ENCODE assay signal across 8 cellular contexts in the genomic region with DNA sequence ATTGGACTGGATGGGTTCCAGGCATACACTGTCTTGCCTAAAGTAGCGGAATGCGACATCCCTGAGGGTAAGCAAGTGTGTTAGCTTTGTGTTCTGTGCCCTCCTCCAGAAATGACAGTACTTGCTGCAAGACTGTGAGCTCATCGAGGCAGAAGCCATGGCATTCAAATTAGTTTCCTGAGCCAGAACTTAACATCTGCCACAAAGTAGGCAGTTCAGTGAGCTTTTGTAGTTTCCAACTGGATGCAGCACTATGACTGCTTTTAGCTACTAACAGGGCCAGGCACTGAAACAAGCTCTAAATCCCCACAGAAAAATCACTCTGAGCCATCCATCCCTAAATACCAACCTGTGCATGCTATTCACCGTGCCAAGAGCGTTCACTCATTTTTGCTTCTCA. TPM values are rescaled to one million over a fixed set of nuclear protein-coding genes. Genes with fewer than 3 reads are reported as not detected.
A peak's percentile ranks its signal among the peaks of the same experiment; 100 is the strongest.
DNase-seq lines count a peak whose midpoint lies in the region; ATAC-seq and TF ChIP-seq lines count a peak whose summit lies in the region.

No MANE protein-coding gene starts in this region.

- H3K36me3 Mint-ChIP-seq in naive thymus-derived CD4-positive, alpha-beta T cell = peaks cover 0 to 12% (median 4%) of the 10 kb centered on the region in 5 donors

- no peak overlapping the region for H2BK120ac ChIP-seq in IMR-90 (ENCODE audit: low read depth, low read length)

- no peak for ATAC-seq in IMR-90 (ENCODE audit: low read depth)
- ATAC-seq in naive thymus-derived CD4-positive, alpha-beta T cell = no peak

- peak overlapping the region in 6 of 9 donors; percentile 15 to 75 (median 59) for H3K27ac Mint-ChIP-seq in naive thymus-derived CD4-positive, alpha-beta T cell

- H3K4me3 Mint-ChIP-seq in naive thymus-derived CD4-positive, alpha-beta T cell = peak overlapping the region; percentile 70 to 94 (median 88)

- H3K18ac ChIP-seq in IMR-90 (ENCODE audit: low read depth, low read length) = no peak overlapping the region

- H2BK20ac ChIP-seq in IMR-90 (ENCODE audit: low read depth, low read length) = no peak overlapping the region

- H2AK9ac ChIP-seq in IMR-90 (replicated peaks; ENCODE audit: low read depth, low read length, poor library complexity) = peak overlapping the region; percentile 51

- peaks cover 5 to 25% (median 14%) of the 10 kb centered on the region in 5 donors for H3K27me3 Mint-ChIP-seq in naive thymus-derived CD4-positive, alpha-beta T cell

- H3K9me3 ChIP-seq in BLaER1 (no peaks in the 10 kb centered on the region), IMR-90 (ENCODE audit: control insufficient read depth, insufficient read depth, low read length) (no peaks in the 10 kb centered on the region)
- H3K9me3 ChIP-seq in naive thymus-derived CD4-positive, alpha-beta T cell (ENCODE audit: control insufficient read depth in 2 of 3, low read length in 3 of 3) = no peaks in the 10 kb centered on the region

- no peak overlapping the region for H3K14ac ChIP-seq in IMR-90 (replicated peaks; ENCODE audit: low read depth, low read length)

- peak overlapping the region; percentile 9; the same call in 1 of the 2 replicates for H3K4ac ChIP-seq in IMR-90 (ENCODE audit: low read depth, low read length)

- no peak overlapping the region for H2BK15ac ChIP-seq in IMR-90 (ENCODE audit: low read depth, low read length)

- H3K9ac ChIP-seq in BLaER1 (no peak overlapping the region), IMR-90 (ENCODE audit: low read depth, low read length) (no peak overlapping the region)

- intact Hi-C loops in IMR-90 (cut with micrococcal nuclease) = no loop called here
- intact Hi-C loops in naive thymus-derived CD4-positive, alpha-beta T cell (cut with micrococcal nuclease) = loop anchor here (2.0 to 10.0 kb wide), 9 partner anchors 180 to 1825 kb away; partner anchors contain the start of genes CALCB (in 1 of the 2), CYP2R1 (in 1 of the 2), SPON1 (in 1 of the 2) and USP47 (in 1 of the 2)

- H3K4me1 Mint-ChIP-seq in naive thymus-derived CD4-positive, alpha-beta T cell = peaks cover 28 to 40% (median 36%) of the 10 kb centered on the region in 7 donors

- TF ChIP-seq POLR2A in IMR-90 (IDR thresholded peaks at IDR 0.05; ENCODE audit: low read depth, low read length) = no peak

- POLR2A ChIA-PET in IMR-90 (lab: Charles Lee; ENCODE audit: unreplicated experiment) = no interaction called here
- POLR2A ChIA-PET in naive thymus-derived CD4-positive, alpha-beta T cell (lab: Charles Lee) = no interaction called here

- H3K9me3 Mint-ChIP-seq in naive thymus-derived CD4-positive, alpha-beta T cell = peaks cover 0 to 3% (median 0%) of the 10 kb centered on the region in 11 donors

- 0 out of 2 replicates have a peak, but pooled peaks cover 2% of the 10 kb centered on the region for H3K9me1 ChIP-seq in IMR-90 (ENCODE audit: insufficient read depth, low read length)

- H3K4me1 ChIP-seq in BLaER1 = peaks cover 23% of the 10 kb centered on the region
- H3K4me1 ChIP-seq in IMR-90 (ENCODE audit: control insufficient read depth, insufficient read depth, low read length) = no peaks in the 10 kb centered on the region
- H3K4me1 ChIP-seq in naive thymus-derived CD4-positive, alpha-beta T cell (ENCODE audit: control insufficient read depth in 2 of 2, insufficient read depth in 2 of 2, low read length in 2 of 2) = peaks cover 14 to 17% of the 10 kb centered on the region in 2 donors

- no peak overlapping the region for H2BK5ac ChIP-seq in IMR-90 (ENCODE audit: low read depth, low read length, poor library complexity, severe bottlenecking)

- peaks cover 6% of the 10 kb centered on the region; the same call in 1 of the 2 replicates for H3K36me3 ChIP-seq in BLaER1
- no peaks in the 10 kb centered on the region for H3K36me3 ChIP-seq in IMR-90 (ENCODE audit: control insufficient read depth, insufficient read depth, low read length)
- no peaks in the 10 kb centered on the region for H3K36me3 ChIP-seq in brain microvascular endothelial cell (replicated peaks)
- H3K36me3 ChIP-seq in naive thymus-derived CD4-positive, alpha-beta T cell (ENCODE audit: control insufficient read depth in 2 of 3, insufficient read depth in 3 of 3, low read length in 3 of 3) = no peaks in the 10 kb centered on the region

- peak overlapping the region; percentile 26; the same call in 1 of the 2 replicates for H3K23ac ChIP-seq in IMR-90 (ENCODE audit: low read depth, low read length)

- H2AK5ac ChIP-seq in IMR-90 (ENCODE audit: low read depth, low read length) = peak overlapping the region; percentile 29; the same call in 1 of the 2 replicates

- peak; percentile 3 for DNase-seq in IMR-90
- DNase-seq in brain microvascular endothelial cell = no peak
- DNase-seq in naive thymus-derived CD4-positive, alpha-beta T cell = no peak
- no peak for DNase-seq in iPS-NIHi11 (ENCODE audit: low spot score)
- no peak for DNase-seq in NCI-H187 (lab: John Stamatoyannopoulos, UW)
- no peak for DNase-seq in iPS-NIHi7 (ENCODE audit: extremely low spot score)
- DNase-seq in KG1 (lab: John Stamatoyannopoulos, UW) = no peak

- H3K56ac ChIP-seq in IMR-90 (ENCODE audit: extremely low read depth, insufficient read depth, low read length) = no peak overlapping the region

- peak overlapping the region; percentile 89 for H3K4me3 ChIP-seq in BLaER1
- H3K4me3 ChIP-seq in IMR-90 (ENCODE audit: insufficient read depth, low read depth, low read length) = no peak overlapping the region
- H3K4me3 ChIP-seq in brain microvascular endothelial cell (ENCODE audit: low read depth, low read length) = peak overlapping the region; percentile 77
- H3K4me3 ChIP-seq in naive thymus-derived CD4-positive, alpha-beta T cell (ENCODE audit: low read length) = peak overlapping the region; percentile 90

- peak overlapping the region; percentile 77 to 89; a peak in 3 of 4 replicates for H4K8ac ChIP-seq in IMR-90 (ENCODE audit: low read depth in 2 of 2, low read length in 2 of 2)

- WGBS in IMR-90 (ENCODE audit: extremely low coverage in 2 of 2, insufficient read length in 1 of 2), 2 experiments = 100% methylated on average over 1 of the region's 5 CpGs; no CpG with 5 or more reads in 1 of the 2 experiments

- in situ Hi-C loops in IMR-90 (cut with MboI; ENCODE audit: low sequenced_read_pairs) = no loop called here
- in situ Hi-C loops in brain microvascular endothelial cell (cut with HindIII; ENCODE audit: low pct_ligation_motif_present, low sequenced_read_pairs) = no loop called here

- no peak for TF ChIP-seq RAD21 in IMR-90 (IDR thresholded peaks at IDR 0.05; ENCODE audit: low read length)

- no peak overlapping the region for H4K91ac ChIP-seq in IMR-90 (ENCODE audit: insufficient read depth, low read depth, low read length)

- peak overlapping the region; percentile 66 for H2AFZ ChIP-seq in IMR-90 (replicated peaks; ENCODE audit: low read length, poor library complexity)

- no peak overlapping the region for H4K5ac ChIP-seq in IMR-90 (ENCODE audit: low read depth, low read length)

- H3K4me2 ChIP-seq in BLaER1 = peak overlapping the region; percentile 84
- peak overlapping the region; percentile 83 for H3K4me2 ChIP-seq in IMR-90 (ENCODE audit: low read depth, low read length)

- no peak for TF ChIP-seq CTCF in IMR-90 (conservative IDR thresholded peaks at IDR 0.05; ENCODE audit: low read depth, low read length)
- TF ChIP-seq CTCF in brain microvascular endothelial cell (IDR thresholded peaks at IDR 0.05; ENCODE audit: low read depth, low read length, missing control alignments) = no peak

- H3K79me1 ChIP-seq in IMR-90 (ENCODE audit: low read depth in 1 of 2, low read length in 2 of 2) = peaks cover 6 to 18% of the 10 kb centered on the region in 2 experiments; a peak in 2 of 4 replicates

- BruUV-seq in IMR-90 (replicated peaks; lab: Mats Ljungman, UMichigan) = no TSS peak

- H3K27ac ChIP-seq in BLaER1 (no peak overlapping the region), IMR-90 (ENCODE audit: insufficient read depth, low read length) (no peak overlapping the region), brain microvascular endothelial cell (no peak overlapping the region)
- no peak overlapping the region for H3K27ac ChIP-seq in naive thymus-derived CD4-positive, alpha-beta T cell (ENCODE audit: low read depth, low read length)

- dilution Hi-C loops in IMR-90 (cut with HindIII; ENCODE audit: low sequenced_read_pairs, unreplicated experiment) = no loop called here

- no peaks in the 10 kb centered on the region for H3K27me3 ChIP-seq in BLaER1
- H3K27me3 ChIP-seq in IMR-90 (ENCODE audit: control insufficient read depth, insufficient read depth, low read length) = no peaks in the 10 kb centered on the region
- H3K27me3 ChIP-seq in brain microvascular endothelial cell (replicated peaks) = no peaks in the 10 kb centered on the region
- H3K27me3 ChIP-seq in naive thymus-derived CD4-positive, alpha-beta T cell (ENCODE audit: control insufficient read depth in 2 of 2, insufficient read depth in 2 of 2, low read length in 2 of 2) = no peaks in the 10 kb centered on the region

- peaks cover 36% of the 10 kb centered on the region for H4K20me1 ChIP-seq in BLaER1
- peaks cover 18% of the 10 kb centered on the region; the same call in 1 of the 2 replicates for H4K20me1 ChIP-seq in IMR-90 (ENCODE audit: insufficient read depth, low read length)

- CTCF ChIA-PET in IMR-90 (lab: Yijun Ruan, JAX) = interaction anchor here (0.9 kb wide), 1 partner anchor 14 kb away, joined by 3 read pairs; no protein-coding TSS in a partner anchor
- CTCF ChIA-PET in naive thymus-derived CD4-positive, alpha-beta T cell (lab: Charles Lee) = interaction anchor here (0.5 to 0.8 kb wide), 3 partner anchors 20 to 749 kb away, joined by 3 to 6 read pairs (median 3); no protein-coding TSS in a partner anchor

TF ChIP-seq in IMR-90, 13 proteins besides CTCF, POLR2A, EP300 and RAD21 (continues in another document):
- no peak for TF ChIP-seq NFE2L2 (IDR thresholded peaks at IDR 0.05; ENCODE audit: low read depth, low read length)
- no peak for TF ChIP-seq SMC3 (IDR thresholded peaks at IDR 0.05; ENCODE audit: low read depth, low read length)
- TF ChIP-seq MAFK (IDR thresholded peaks at IDR 0.05; ENCODE audit: low read depth, low read length) = no peak
- no peak for TF ChIP-seq CEBPB (IDR thresholded peaks at IDR 0.05; ENCODE audit: low read depth, low read length)
- TF ChIP-seq FOS (IDR thresholded peaks at IDR 0.05; ENCODE audit: low read depth, low read length) = no peak
- TF ChIP-seq MAZ (IDR thresholded peaks at IDR 0.05; ENCODE audit: borderline replicate concordance, low read depth, low read length) = no peak

RNA-seq across cellular contexts. Expression of gene FAR1, which starts 1.2 kb away (rescaled TPM):
- total RNA-seq in IMR-90 (2012; rRNA removed) = 89.4 and 119 TPM in 2 replicates
- 30.3 and 35.3 TPM in 2 replicates for polyA plus RNA-seq in IMR-90 (2012; rRNA removed)
- polyA plus RNA-seq in IMR-90 (2012; cell fraction: cytosol; rRNA removed) = 6.5 and 10.5 TPM in 2 replicates
- 4.8 and 43.7 TPM in 2 replicates for polyA plus RNA-seq in IMR-90 (2012; cell fraction: nucleus; rRNA removed; ENCODE audit: low replicate concordance)
- 10 to 100 TPM; 31.4 to 53.7 (median 33.8) TPM for total RNA-seq in naive thymus-derived CD4-positive, alpha-beta T cell
- 10 to 100 TPM in 1 of 2 donors, 1 to 10 TPM in 1; 6.9 to 10.9 TPM for polyA plus RNA-seq in naive thymus-derived CD4-positive, alpha-beta T cell
